1 cellular context compared by ENCODE assay signal in the genomic region with DNA sequence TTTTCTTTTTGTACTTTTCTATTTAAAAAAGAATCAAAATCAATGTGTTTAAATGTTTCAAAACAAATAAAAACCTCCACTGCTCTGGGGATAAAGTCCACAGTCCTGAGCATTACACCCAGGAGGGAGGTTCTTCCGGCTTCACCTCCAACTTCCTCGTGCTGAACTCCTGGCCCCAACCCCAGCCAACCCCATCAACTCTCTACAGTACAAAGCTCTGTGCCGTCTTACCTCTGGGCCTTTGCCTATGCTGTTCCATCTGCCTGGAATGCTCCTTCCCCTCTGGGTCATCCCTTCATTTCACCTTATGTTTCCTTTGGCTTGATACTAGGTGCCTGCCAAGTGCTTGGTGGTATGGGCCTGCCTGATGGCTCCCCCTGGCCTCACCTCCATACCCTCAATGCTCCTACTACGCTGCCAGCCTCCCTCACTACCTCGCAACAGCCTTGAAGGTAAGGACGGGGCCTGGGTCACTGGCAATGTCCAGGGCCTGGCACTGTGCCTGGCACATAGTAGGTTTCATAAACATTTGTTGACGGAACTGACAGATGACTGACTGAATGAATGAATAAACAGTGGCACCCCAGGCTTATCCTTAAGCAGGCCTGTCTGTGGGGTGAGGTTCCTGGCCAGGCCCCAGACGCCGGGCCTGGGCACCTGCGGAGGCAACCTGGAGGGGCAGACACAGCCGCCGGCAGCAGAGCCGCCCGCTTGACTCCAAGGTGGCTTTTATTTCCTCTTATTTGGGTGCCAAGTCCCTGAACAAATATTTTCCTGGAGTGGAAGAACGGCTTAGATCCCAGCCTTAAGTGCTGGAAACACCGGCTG.
TF ChIP-seq lines count a peak whose summit lies in the region.

No MANE protein-coding gene starts in this region.

TF ChIP-seq in HepG2, 621 proteins besides CTCF, POLR2A, EP300 and RAD21 (continues in another document):
- TF ChIP-seq, protein P1, sequence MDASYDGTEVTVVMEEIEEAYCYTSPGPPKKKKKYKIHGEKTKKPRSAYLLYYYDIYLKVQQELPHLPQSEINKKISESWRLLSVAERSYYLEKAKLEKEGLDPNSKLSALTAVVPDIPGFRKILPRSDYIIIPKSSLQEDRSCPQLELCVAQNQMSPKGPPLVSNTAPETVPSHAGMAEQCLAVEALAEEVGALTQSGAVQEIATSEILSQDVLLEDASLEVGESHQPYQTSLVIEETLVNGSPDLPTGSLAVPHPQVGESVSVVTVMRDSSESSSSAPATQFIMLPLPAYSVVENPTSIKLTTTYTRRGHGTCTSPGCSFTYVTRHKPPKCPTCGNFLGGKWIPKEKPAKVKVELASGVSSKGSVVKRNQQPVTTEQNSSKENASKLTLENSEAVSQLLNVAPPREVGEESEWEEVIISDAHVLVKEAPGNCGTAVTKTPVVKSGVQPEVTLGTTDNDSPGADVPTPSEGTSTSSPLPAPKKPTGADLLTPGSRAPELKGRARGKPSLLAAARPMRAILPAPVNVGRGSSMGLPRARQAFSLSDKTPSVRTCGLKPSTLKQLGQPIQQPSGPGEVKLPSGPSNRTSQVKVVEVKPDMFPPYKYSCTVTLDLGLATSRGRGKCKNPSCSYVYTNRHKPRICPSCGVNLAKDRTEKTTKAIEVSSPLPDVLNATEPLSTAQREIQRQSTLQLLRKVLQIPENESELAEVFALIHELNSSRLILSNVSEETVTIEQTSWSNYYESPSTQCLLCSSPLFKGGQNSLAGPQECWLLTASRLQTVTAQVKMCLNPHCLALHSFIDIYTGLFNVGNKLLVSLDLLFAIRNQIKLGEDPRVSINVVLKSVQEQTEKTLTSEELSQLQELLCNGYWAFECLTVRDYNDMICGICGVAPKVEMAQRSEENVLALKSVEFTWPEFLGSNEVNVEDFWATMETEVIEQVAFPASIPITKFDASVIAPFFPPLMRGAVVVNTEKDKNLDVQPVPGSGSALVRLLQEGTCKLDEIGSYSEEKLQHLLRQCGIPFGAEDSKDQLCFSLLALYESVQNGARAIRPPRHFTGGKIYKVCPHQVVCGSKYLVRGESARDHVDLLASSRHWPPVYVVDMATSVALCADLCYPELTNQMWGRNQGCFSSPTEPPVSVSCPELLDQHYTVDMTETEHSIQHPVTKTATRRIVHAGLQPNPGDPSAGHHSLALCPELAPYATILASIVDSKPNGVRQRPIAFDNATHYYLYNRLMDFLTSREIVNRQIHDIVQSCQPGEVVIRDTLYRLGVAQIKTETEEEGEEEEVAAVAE (CRISPR knock-in tag; IDR thresholded peaks at IDR 0.05; ENCODE audit: borderline replicate concordance) = no peak
- TF ChIP-seq ZNF33A (CRISPR knock-in tag; IDR thresholded peaks at IDR 0.05; ENCODE audit: borderline replicate concordance) (no peak), ZNF788 (CRISPR knock-in tag; IDR thresholded peaks at IDR 0.05; ENCODE audit: borderline replicate concordance) (peak; percentile 93), NBN (conservative IDR thresholded peaks at IDR 0.05) (no peak), PTBP1 (IDR thresholded peaks at IDR 0.05; ENCODE audit: low read depth, low read length, poor library complexity, severe bottlenecking) (no peak), ZNF83 (CRISPR knock-in tag; IDR thresholded peaks at IDR 0.05; ENCODE audit: borderline replicate concordance) (no peak), FOXK2 (IDR thresholded peaks at IDR 0.05) (no peak), ZNF225 (CRISPR knock-in tag; IDR thresholded peaks at IDR 0.05) (no peak), MTF2 (CRISPR knock-in tag; IDR thresholded peaks at IDR 0.05; ENCODE audit: borderline replicate concordance) (no peak), KDM4B (CRISPR knock-in tag; IDR thresholded peaks at IDR 0.05) (no peak), AGO1 (IDR thresholded peaks at IDR 0.05; ENCODE audit: low read depth, low read length, poor library complexity, severe bottlenecking) (no peak), SIX1 (CRISPR knock-in tag; IDR thresholded peaks at IDR 0.05; ENCODE audit: borderline replicate concordance) (no peak), ZNF430 (CRISPR knock-in tag; IDR thresholded peaks at IDR 0.05) (peak; percentile 90), SNAI1 (CRISPR knock-in tag; IDR thresholded peaks at IDR 0.05; ENCODE audit: borderline replicate concordance) (no peak), NR2C2 (CRISPR knock-in tag; IDR thresholded peaks at IDR 0.05; ENCODE audit: borderline replicate concordance) (peak; percentile 71), KLF6 (CRISPR knock-in tag; IDR thresholded peaks at IDR 0.05) (no peak; the same call in 1 of the 2 replicates), ZNF230 (CRISPR knock-in tag; IDR thresholded peaks at IDR 0.05) (peak; percentile 90), YEATS2 (CRISPR knock-in tag; IDR thresholded peaks at IDR 0.05; ENCODE audit: borderline replicate concordance) (no peak), TOPORS (CRISPR knock-in tag; IDR thresholded peaks at IDR 0.05) (no peak)
- TF ChIP-seq, protein P2, sequence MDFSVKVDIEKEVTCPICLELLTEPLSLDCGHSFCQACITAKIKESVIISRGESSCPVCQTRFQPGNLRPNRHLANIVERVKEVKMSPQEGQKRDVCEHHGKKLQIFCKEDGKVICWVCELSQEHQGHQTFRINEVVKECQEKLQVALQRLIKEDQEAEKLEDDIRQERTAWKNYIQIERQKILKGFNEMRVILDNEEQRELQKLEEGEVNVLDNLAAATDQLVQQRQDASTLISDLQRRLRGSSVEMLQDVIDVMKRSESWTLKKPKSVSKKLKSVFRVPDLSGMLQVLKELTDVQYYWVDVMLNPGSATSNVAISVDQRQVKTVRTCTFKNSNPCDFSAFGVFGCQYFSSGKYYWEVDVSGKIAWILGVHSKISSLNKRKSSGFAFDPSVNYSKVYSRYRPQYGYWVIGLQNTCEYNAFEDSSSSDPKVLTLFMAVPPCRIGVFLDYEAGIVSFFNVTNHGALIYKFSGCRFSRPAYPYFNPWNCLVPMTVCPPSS (IDR thresholded peaks at IDR 0.05) = no peak
- TF ChIP-seq, protein P3, sequence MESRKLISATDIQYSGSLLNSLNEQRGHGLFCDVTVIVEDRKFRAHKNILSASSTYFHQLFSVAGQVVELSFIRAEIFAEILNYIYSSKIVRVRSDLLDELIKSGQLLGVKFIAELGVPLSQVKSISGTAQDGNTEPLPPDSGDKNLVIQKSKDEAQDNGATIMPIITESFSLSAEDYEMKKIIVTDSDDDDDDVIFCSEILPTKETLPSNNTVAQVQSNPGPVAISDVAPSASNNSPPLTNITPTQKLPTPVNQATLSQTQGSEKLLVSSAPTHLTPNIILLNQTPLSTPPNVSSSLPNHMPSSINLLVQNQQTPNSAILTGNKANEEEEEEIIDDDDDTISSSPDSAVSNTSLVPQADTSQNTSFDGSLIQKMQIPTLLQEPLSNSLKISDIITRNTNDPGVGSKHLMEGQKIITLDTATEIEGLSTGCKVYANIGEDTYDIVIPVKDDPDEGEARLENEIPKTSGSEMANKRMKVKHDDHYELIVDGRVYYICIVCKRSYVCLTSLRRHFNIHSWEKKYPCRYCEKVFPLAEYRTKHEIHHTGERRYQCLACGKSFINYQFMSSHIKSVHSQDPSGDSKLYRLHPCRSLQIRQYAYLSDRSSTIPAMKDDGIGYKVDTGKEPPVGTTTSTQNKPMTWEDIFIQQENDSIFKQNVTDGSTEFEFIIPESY (CRISPR knock-in tag; IDR thresholded peaks at IDR 0.05) = peak; percentile 76
- TF ChIP-seq, protein P4, sequence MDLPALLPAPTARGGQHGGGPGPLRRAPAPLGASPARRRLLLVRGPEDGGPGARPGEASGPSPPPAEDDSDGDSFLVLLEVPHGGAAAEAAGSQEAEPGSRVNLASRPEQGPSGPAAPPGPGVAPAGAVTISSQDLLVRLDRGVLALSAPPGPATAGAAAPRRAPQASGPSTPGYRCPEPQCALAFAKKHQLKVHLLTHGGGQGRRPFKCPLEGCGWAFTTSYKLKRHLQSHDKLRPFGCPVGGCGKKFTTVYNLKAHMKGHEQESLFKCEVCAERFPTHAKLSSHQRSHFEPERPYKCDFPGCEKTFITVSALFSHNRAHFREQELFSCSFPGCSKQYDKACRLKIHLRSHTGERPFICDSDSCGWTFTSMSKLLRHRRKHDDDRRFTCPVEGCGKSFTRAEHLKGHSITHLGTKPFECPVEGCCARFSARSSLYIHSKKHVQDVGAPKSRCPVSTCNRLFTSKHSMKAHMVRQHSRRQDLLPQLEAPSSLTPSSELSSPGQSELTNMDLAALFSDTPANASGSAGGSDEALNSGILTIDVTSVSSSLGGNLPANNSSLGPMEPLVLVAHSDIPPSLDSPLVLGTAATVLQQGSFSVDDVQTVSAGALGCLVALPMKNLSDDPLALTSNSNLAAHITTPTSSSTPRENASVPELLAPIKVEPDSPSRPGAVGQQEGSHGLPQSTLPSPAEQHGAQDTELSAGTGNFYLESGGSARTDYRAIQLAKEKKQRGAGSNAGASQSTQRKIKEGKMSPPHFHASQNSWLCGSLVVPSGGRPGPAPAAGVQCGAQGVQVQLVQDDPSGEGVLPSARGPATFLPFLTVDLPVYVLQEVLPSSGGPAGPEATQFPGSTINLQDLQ (CRISPR knock-in tag; IDR thresholded peaks at IDR 0.05) = no peak
- TF ChIP-seq, protein P5, sequence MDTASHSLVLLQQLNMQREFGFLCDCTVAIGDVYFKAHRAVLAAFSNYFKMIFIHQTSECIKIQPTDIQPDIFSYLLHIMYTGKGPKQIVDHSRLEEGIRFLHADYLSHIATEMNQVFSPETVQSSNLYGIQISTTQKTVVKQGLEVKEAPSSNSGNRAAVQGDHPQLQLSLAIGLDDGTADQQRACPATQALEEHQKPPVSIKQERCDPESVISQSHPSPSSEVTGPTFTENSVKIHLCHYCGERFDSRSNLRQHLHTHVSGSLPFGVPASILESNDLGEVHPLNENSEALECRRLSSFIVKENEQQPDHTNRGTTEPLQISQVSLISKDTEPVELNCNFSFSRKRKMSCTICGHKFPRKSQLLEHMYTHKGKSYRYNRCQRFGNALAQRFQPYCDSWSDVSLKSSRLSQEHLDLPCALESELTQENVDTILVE (CRISPR knock-in tag; IDR thresholded peaks at IDR 0.05) = no peak
- TF ChIP-seq, protein P6, sequence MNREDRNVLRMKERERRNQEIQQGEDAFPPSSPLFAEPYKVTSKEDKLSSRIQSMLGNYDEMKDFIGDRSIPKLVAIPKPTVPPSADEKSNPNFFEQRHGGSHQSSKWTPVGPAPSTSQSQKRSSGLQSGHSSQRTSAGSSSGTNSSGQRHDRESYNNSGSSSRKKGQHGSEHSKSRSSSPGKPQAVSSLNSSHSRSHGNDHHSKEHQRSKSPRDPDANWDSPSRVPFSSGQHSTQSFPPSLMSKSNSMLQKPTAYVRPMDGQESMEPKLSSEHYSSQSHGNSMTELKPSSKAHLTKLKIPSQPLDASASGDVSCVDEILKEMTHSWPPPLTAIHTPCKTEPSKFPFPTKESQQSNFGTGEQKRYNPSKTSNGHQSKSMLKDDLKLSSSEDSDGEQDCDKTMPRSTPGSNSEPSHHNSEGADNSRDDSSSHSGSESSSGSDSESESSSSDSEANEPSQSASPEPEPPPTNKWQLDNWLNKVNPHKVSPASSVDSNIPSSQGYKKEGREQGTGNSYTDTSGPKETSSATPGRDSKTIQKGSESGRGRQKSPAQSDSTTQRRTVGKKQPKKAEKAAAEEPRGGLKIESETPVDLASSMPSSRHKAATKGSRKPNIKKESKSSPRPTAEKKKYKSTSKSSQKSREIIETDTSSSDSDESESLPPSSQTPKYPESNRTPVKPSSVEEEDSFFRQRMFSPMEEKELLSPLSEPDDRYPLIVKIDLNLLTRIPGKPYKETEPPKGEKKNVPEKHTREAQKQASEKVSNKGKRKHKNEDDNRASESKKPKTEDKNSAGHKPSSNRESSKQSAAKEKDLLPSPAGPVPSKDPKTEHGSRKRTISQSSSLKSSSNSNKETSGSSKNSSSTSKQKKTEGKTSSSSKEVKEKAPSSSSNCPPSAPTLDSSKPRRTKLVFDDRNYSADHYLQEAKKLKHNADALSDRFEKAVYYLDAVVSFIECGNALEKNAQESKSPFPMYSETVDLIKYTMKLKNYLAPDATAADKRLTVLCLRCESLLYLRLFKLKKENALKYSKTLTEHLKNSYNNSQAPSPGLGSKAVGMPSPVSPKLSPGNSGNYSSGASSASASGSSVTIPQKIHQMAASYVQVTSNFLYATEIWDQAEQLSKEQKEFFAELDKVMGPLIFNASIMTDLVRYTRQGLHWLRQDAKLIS (CRISPR knock-in tag; IDR thresholded peaks at IDR 0.05) = no peak
- TF ChIP-seq, protein P7, sequence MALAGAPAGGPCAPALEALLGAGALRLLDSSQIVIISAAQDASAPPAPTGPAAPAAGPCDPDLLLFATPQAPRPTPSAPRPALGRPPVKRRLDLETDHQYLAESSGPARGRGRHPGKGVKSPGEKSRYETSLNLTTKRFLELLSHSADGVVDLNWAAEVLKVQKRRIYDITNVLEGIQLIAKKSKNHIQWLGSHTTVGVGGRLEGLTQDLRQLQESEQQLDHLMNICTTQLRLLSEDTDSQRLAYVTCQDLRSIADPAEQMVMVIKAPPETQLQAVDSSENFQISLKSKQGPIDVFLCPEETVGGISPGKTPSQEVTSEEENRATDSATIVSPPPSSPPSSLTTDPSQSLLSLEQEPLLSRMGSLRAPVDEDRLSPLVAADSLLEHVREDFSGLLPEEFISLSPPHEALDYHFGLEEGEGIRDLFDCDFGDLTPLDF (CRISPR knock-in tag; IDR thresholded peaks at IDR 0.05) = no peak
- TF ChIP-seq, protein P8, sequence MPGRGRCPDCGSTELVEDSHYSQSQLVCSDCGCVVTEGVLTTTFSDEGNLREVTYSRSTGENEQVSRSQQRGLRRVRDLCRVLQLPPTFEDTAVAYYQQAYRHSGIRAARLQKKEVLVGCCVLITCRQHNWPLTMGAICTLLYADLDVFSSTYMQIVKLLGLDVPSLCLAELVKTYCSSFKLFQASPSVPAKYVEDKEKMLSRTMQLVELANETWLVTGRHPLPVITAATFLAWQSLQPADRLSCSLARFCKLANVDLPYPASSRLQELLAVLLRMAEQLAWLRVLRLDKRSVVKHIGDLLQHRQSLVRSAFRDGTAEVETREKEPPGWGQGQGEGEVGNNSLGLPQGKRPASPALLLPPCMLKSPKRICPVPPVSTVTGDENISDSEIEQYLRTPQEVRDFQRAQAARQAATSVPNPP (CRISPR knock-in tag; IDR thresholded peaks at IDR 0.05) = no peak
